ENCODE assay signal across 8 cellular contexts in genomic region chr15:70853270-70853854, GRCh38. TPM values are rescaled to one million over a fixed set of nuclear protein-coding genes. Genes with fewer than 3 reads are reported as not detected.
A peak's percentile ranks its signal among the peaks of the same experiment; 100 is the strongest.
DNase-seq lines count a peak whose midpoint lies in the region; ATAC-seq and TF ChIP-seq lines count a peak whose summit lies in the region.

No MANE protein-coding gene starts in this region.

- peak overlapping the region; percentile 30; the same call in 1 of the 2 replicates for H3K27ac ChIP-seq in SJCRH30
- peak overlapping the region; percentile 87 to 97 for H3K27ac ChIP-seq in uterus

- peak; percentile 27 to 32 for ATAC-seq in activated CD4-positive, CD25-positive, alpha-beta regulatory T cell treated with anti-CD3 and anti-CD28 coated beads, Interleukin-2, amount 50 U/mL, for 24 hours
- ATAC-seq in mucosa of descending colon (peak; percentile 24), GM19397 (IDR thresholded peaks at IDR 0.05; ENCODE audit: unreplicated experiment) (no peak), HG03095 (IDR thresholded peaks at IDR 0.05; ENCODE audit: unreplicated experiment) (no peak)

- intact Hi-C loops in mucosa of descending colon (cut with DNase I, micrococcal nuclease) (no loop called here), uterus (cut with DNase I; ENCODE audit: low total_unique reads) (no loop called here)

- H3K27ac Mint-ChIP-seq in endothelial cell (ENCODE audit: unreplicated experiment) = no peak overlapping the region

- peak overlapping the region; percentile 90 for H3K4me3 Mint-ChIP-seq in endothelial cell (ENCODE audit: unreplicated experiment)

- H3K4me3 ChIP-seq in SJCRH30 = peak overlapping the region; percentile 96
- peak overlapping the region; percentile 9 for H3K4me3 ChIP-seq in mucosa of descending colon
- H3K4me3 ChIP-seq in uterus = peak overlapping the region; percentile 34 to 62

- peaks cover 8% of the 10 kb centered on the region for H3K4me1 Mint-ChIP-seq in endothelial cell (ENCODE audit: unreplicated experiment)

- no peak for TF ChIP-seq CTCF in endothelial cell (IDR thresholded peaks at IDR 0.05; ENCODE audit: unreplicated experiment)
- TF ChIP-seq CTCF in mucosa of descending colon (IDR thresholded peaks at IDR 0.05) = no peak
- no peak for TF ChIP-seq CTCF in uterus (IDR thresholded peaks at IDR 0.05)

- DNase-seq in activated CD4-positive, CD25-positive, alpha-beta regulatory T cell (lab: John Stamatoyannopoulos, UW) = no peak
- peak; percentile 67 to 75 for DNase-seq in SJCRH30
- peak; percentile 25 for DNase-seq in endothelial cell (ENCODE audit: low spot score)
- DNase-seq in mucosa of descending colon = no peak
- DNase-seq in uterus = peak; percentile 47 to 49

- H3K36me3 ChIP-seq in SJCRH30 = peaks cover 12% of the 10 kb centered on the region; the same call in 1 of the 2 replicates
- no peaks in the 10 kb centered on the region for H3K36me3 ChIP-seq in mucosa of descending colon (ENCODE audit: low read depth)
- no peaks in the 10 kb centered on the region for H3K36me3 ChIP-seq in uterus

- no peaks in the 10 kb centered on the region for H3K9me3 Mint-ChIP-seq in endothelial cell (ENCODE audit: unreplicated experiment)

- H3K9me3 ChIP-seq in SJCRH30 (replicated peaks) = no peaks in the 10 kb centered on the region
- no peaks in the 10 kb centered on the region for H3K9me3 ChIP-seq in mucosa of descending colon
- no peaks in the 10 kb centered on the region for H3K9me3 ChIP-seq in uterus

- H3K27me3 ChIP-seq in SJCRH30 (no peaks in the 10 kb centered on the region), uterus (no peaks in the 10 kb centered on the region)

- H3K36me3 Mint-ChIP-seq in endothelial cell (ENCODE audit: low read depth, unreplicated experiment) = no peaks in the 10 kb centered on the region

- no peak for TF ChIP-seq POLR2A in uterus (IDR thresholded peaks at IDR 0.05)

- H3K4me1 ChIP-seq in SJCRH30 (peaks cover 13% of the 10 kb centered on the region), mucosa of descending colon (ENCODE audit: low read depth) (no peaks in the 10 kb centered on the region), uterus (peaks cover 0 to 5% of the 10 kb centered on the region in 2 donors)

- H3K27me3 Mint-ChIP-seq in endothelial cell (ENCODE audit: unreplicated experiment) = peaks cover 3% of the 10 kb centered on the region

RNA-seq across cellular contexts. Expression of gene LARP6, which starts 0.6 kb away (rescaled TPM):
- total RNA-seq in SJCRH30 (2014; rRNA removed; shearing (Covaris generic)) = 54.8 and 61.2 TPM in 2 replicates
- total RNA-seq in endothelial cell (ENCODE audit: unreplicated experiment) = 4.5 TPM
- total RNA-seq in mucosa of descending colon = 10 to 100 TPM in 1 of 3 donors, 1 to 10 TPM in 1, under 1 TPM in 1; 0.55 to 24.8 (median 3.8) TPM
- 10 to 100 TPM; 11.9 to 59.4 (median 28.8) TPM for total RNA-seq in uterus

RNA-seq across cellular contexts. Expression of gene THAP10, which starts 38.9 kb away (rescaled TPM):
- 5.5 and 6.8 TPM in 2 replicates for total RNA-seq in SJCRH30 (2014; rRNA removed; shearing (Covaris generic))
- total RNA-seq in endothelial cell (ENCODE audit: unreplicated experiment) (1.9 TPM), mucosa of descending colon (1 to 10 TPM; 1.2 to 2.7 (median 1.6) TPM), uterus (1 to 10 TPM; 1.8 to 4.1 (median 2.0) TPM)

RNA-seq across cellular contexts. Expression of gene LRRC49, which starts 39.3 kb away (rescaled TPM):
- 12.6 and 21.1 TPM in 2 replicates for total RNA-seq in SJCRH30 (2014; rRNA removed; shearing (Covaris generic))
- total RNA-seq in endothelial cell (ENCODE audit: unreplicated experiment) (4.2 TPM), mucosa of descending colon (1 to 10 TPM; 2.7 to 5.7 (median 4.7) TPM), uterus (10 to 100 TPM; 13.8 to 48.7 (median 19.7) TPM)

Comparison
In these comparisons a context has a peak if more than half of its experiments do, and no peak if none do; other contexts are left out.
1. ATAC-seq: peak in activated CD4-positive, CD25-positive, alpha-beta regulatory T cell treated with anti-CD3 and anti-CD28 coated beads, Interleukin-2, amount 50 U/mL, for 24 hours (2 of 2) and mucosa of descending colon (single experiment); none in GM19397 (single experiment) and HG03095 (single experiment).
2. DNase-seq: peak in SJCRH30 (2 of 2), endothelial cell (single experiment) and uterus (2 of 2); none in activated CD4-positive, CD25-positive, alpha-beta regulatory T cell (0 of 4) and mucosa of descending colon (0 of 3).
3. H3K4me3 ChIP-seq: peak in every context shown above with its lines; median percentile 96 in SJCRH30; 48 in uterus; 9 in mucosa of descending colon.